Comparison of ENCODE assay signal across 8 cellular contexts in genomic region chr13:46553886-46554855, GRCh38. TPM values are rescaled to one million over a fixed set of nuclear protein-coding genes. Genes with fewer than 3 reads are reported as not detected.
DNase-seq lines count a peak whose midpoint lies in the region; ATAC-seq and TF ChIP-seq lines count a peak whose summit lies in the region.

No MANE protein-coding gene starts in this region.

- H3K4me2 ChIP-seq in osteoblast (ENCODE audit: insufficient read depth, low read length) = peak overlapping the region; percentile 97

- no peaks in the 10 kb centered on the region for H3K9me3 ChIP-seq in Caco-2
- H3K9me3 ChIP-seq in HUES48 (ENCODE audit: control insufficient read depth, insufficient read depth, low read length) = no peaks in the 10 kb centered on the region
- H3K9me3 ChIP-seq in osteoblast (ENCODE audit: low read depth, low read length) = no peaks in the 10 kb centered on the region
- no peaks in the 10 kb centered on the region for H3K9me3 ChIP-seq in thyroid gland

- TF ChIP-seq POLR2A in thyroid gland (IDR thresholded peaks at IDR 0.05) = peak in 1 of 2 donors; percentile 51

- peak overlapping the region; percentile 95 for H2AFZ ChIP-seq in osteoblast (ENCODE audit: low read length)

- H3K9me3 Mint-ChIP-seq in Caco-2 (ENCODE audit: unreplicated experiment) = no peaks in the 10 kb centered on the region

- intact Hi-C loops in Caco-2 (cut with micrococcal nuclease; ENCODE audit: unreplicated experiment) = loop anchor here (1.0 to 5.0 kb wide), 3 partner anchors 37 to 103 kb away; no protein-coding TSS in a partner anchor
- intact Hi-C loops in thyroid gland (cut with DNase I) = no loop called here

- CTCF ChIA-PET in Caco-2 (lab: Charles Lee) = interaction anchor here (1.1 to 3.0 kb wide), 3 partner anchors 49 to 167 kb away, joined by 3 to 32 read pairs (median 6); no protein-coding TSS in a partner anchor

- H3K27me3 Mint-ChIP-seq in Caco-2 (ENCODE audit: insufficient read depth, unreplicated experiment) = no peaks in the 10 kb centered on the region

- H3K36me3 ChIP-seq in Caco-2 (ENCODE audit: control insufficient read depth, insufficient read depth, low read length) (no peaks in the 10 kb centered on the region), HUES48 (ENCODE audit: control insufficient read depth, insufficient read depth, low read length) (no peaks in the 10 kb centered on the region), osteoblast (ENCODE audit: insufficient read depth, low read length) (no peaks in the 10 kb centered on the region), thyroid gland (no peaks in the 10 kb centered on the region)

- peaks cover 23% of the 10 kb centered on the region for H3K4me1 ChIP-seq in Caco-2
- H3K4me1 ChIP-seq in HUES48 (ENCODE audit: control insufficient read depth, insufficient read depth, low read length) = peaks cover 6% of the 10 kb centered on the region
- peaks cover 14% of the 10 kb centered on the region for H3K4me1 ChIP-seq in osteoblast (ENCODE audit: insufficient read depth, low read length)
- H3K4me1 ChIP-seq in thyroid gland = peaks cover 7 to 13% of the 10 kb centered on the region in 2 donors

- H3K4me3 ChIP-seq in Caco-2 (ENCODE audit: low read depth, low read length) (peak overlapping the region; percentile 99), HUES48 (ENCODE audit: low read depth, low read length) (peak overlapping the region; percentile 81), osteoblast (ENCODE audit: insufficient read depth, low read length) (peak overlapping the region; percentile 96), thyroid gland (replicated peaks in 1 of 3) (peak overlapping the region; percentile 43 to 82 (median 72))

- peak overlapping the region; percentile 69 for H3K9ac ChIP-seq in HUES48 (ENCODE audit: low read depth, low read length)

- peak overlapping the region; percentile 97 for H3K4me3 Mint-ChIP-seq in Caco-2 (ENCODE audit: unreplicated experiment)

- H3K79me2 ChIP-seq in osteoblast (ENCODE audit: insufficient read depth, low read length) = peaks cover 64% of the 10 kb centered on the region

- peaks cover 15% of the 10 kb centered on the region for H4K20me1 ChIP-seq in osteoblast (ENCODE audit: insufficient read depth, low read length)

- peaks cover 33% of the 10 kb centered on the region for H3K4me1 Mint-ChIP-seq in Caco-2 (ENCODE audit: low read depth, unreplicated experiment)

- H3K27ac Mint-ChIP-seq in Caco-2 (ENCODE audit: unreplicated experiment) = peak overlapping the region; percentile 87

- H3K27ac ChIP-seq in HUES48 (ENCODE audit: low read depth, low read length) = peak overlapping the region; percentile 46
- peak overlapping the region; percentile 87 for H3K27ac ChIP-seq in osteoblast (ENCODE audit: low read depth, low read length)
- peak overlapping the region; percentile 74 to 92 (median 86) for H3K27ac ChIP-seq in thyroid gland

- H3K27me3 ChIP-seq in Caco-2 (replicated peaks; ENCODE audit: control insufficient read depth, insufficient read depth, low read length) = no peaks in the 10 kb centered on the region
- peaks cover 11% of the 10 kb centered on the region for H3K27me3 ChIP-seq in HUES48 (ENCODE audit: control insufficient read depth, insufficient read depth, low read length)
- no peaks in the 10 kb centered on the region for H3K27me3 ChIP-seq in osteoblast (ENCODE audit: insufficient read depth, low read length)
- no peaks in the 10 kb centered on the region for H3K27me3 ChIP-seq in thyroid gland

- in situ Hi-C loops in SK-MEL-5 (cut with HindIII; ENCODE audit: low pct_unique_long_range_greater_than_20kb, low sequenced_read_pairs) = no loop called here

- TF ChIP-seq CTCF in Caco-2 (IDR thresholded peaks at IDR 0.05; ENCODE audit: insufficient read depth in 1 of 2, low read depth in 1 of 2, low read length in 1 of 2, severe bottlenecking in 1 of 2, unreplicated experiment in 1 of 2) (peak; percentile 34 to 55), osteoblast (IDR thresholded peaks at IDR 0.05; ENCODE audit: extremely low read depth, low read depth, low read length) (peak; percentile 15), thyroid gland (IDR thresholded peaks at IDR 0.05) (peak in 4 of 6 experiments; percentile 18 to 34 (median 28))

- TSS peak; percentile 79 for BruUV-seq in Caco-2 (replicated peaks; lab: Mats Ljungman, UMichigan)

- WGBS in thyroid gland, 2 donors = 2 to 3% methylated on average over 20 to 21 of the region's 75 CpGs

- H3K36me3 Mint-ChIP-seq in Caco-2 (ENCODE audit: insufficient read depth, unreplicated experiment) = peaks cover 17% of the 10 kb centered on the region

- ATAC-seq in GM21367 (IDR thresholded peaks at IDR 0.05; ENCODE audit: unreplicated experiment) = peak; percentile 38

- DNase-seq in Caco-2 = peak; percentile 79 to 80
- DNase-seq in SK-MEL-5 (ENCODE audit: low read depth, low spot score) = peak; percentile 75
- DNase-seq in activated naive CD4-positive, alpha-beta T cell treated with anti-CD3 and anti-CD28 coated beads, Interleukin-2, amount 50 U/mL, for 16 hours = peak; percentile 71
- DNase-seq in glomerular endothelial cell (ENCODE audit: extremely low read depth, low read depth, low spot score) = peak; percentile 57
- DNase-seq in osteoblast (ENCODE audit: insufficient read length, low spot score, missing footprints) = peak; percentile 95
- peak; percentile 65 to 70 for DNase-seq in thyroid gland

- POLR2A ChIA-PET in Caco-2 (lab: Charles Lee) = no interaction called here

RNA-seq across cellular contexts. Expression of gene LRCH1, which starts 1.2 kb away (rescaled TPM):
- 27.0 and 30.7 TPM in 2 replicates for total RNA-seq in Caco-2 (2022)
- 7.3 and 8.7 TPM in 2 replicates for total RNA-seq in SK-MEL-5 (2014; rRNA removed; shearing (Covaris generic))
- 10.5 and 16.8 TPM in 2 replicates for polyA plus RNA-seq in SK-MEL-5 (2015; cell fraction: cytosol; rRNA removed)
- polyA plus RNA-seq in SK-MEL-5 (2015; cell fraction: nucleus; rRNA removed) = 11.0 and 16.0 TPM in 2 replicates
- total RNA-seq in glomerular endothelial cell = 17.7 and 36.8 TPM in 2 replicates
- 6.9 and 7.1 TPM in 2 replicates for total RNA-seq in osteoblast
- total RNA-seq in thyroid gland = 10 to 100 TPM; 13.5 to 19.3 (median 15.9) TPM

Comparison
In these comparisons a context has a peak if more than half of its experiments do, and no peak if none do; other contexts are left out.
1. Peak in every context shown above with its lines: DNase-seq, ATAC-seq, H3K4me3 ChIP-seq and H3K27ac ChIP-seq.